ENCODE assay signal across 9 cellular contexts in the genomic region with DNA sequence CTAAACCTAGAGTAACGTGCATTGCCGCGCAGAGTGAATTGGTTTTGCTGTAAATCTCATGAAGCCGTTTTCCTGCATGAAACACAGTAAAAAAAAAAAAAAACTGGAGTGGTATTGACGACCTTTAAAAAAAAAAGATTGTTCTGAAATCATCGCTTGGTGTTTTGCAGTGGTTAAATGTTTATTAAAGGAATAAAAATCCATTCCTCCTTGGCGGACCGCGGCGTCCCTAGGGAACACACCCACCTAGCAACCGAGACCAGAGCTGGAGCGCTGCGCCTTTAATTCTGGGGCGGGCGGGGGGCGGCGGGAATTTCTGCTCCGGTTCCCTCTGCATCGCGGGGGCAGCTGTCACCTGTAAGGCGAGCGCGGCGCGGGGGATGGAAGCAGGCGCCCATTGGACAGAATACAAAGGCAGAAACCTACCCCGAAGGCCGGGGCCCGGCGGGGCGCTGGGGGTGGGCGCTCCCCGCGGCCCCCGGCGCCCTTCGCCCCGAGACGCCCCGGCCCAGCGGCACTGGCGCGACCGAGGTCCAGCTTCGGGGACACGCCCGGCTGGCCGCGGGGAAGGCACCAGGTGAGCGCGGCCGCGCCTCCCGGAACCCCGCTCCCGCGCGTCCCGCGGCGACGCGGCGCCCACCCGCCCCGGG. TPM values are rescaled to one million over a fixed set of nuclear protein-coding genes. Genes with fewer than 3 reads are reported as not detected.
DNase-seq lines count a peak whose midpoint lies in the region; ATAC-seq and TF ChIP-seq lines count a peak whose summit lies in the region.
"Had no signal": no experiment of that assay in that cellular context is flagged by ENCODE, and none has a peak within 500 bp of the region (broad histone marks: within the 10 kb centered on the region; RNA-seq: fewer than 3 reads in every experiment).

Gene SOWAHA (plus strand): TSS at position 354 of the 650 bp plus-strand sequence. CDS start 320 bp downstream, outside the sequence.

- CTCF ChIA-PET in HEK293 (lab: Yijun Ruan, JAX), result interaction anchor here (0.5 to 0.6 kb wide), 3 partner anchors 36 to 200 kb away, joined by 3 read pairs; no protein-coding TSS in a partner anchor
- CTCF ChIA-PET in activated CD8-positive, alpha-beta T cell treated with anti-CD3 and anti-CD28 coated beads, Interleukin-2, amount 10 ng/mL, durations not matched to agents 7 days and 5 days (lab: Charles Lee), result interaction anchor here (1.0 to 1.1 kb wide), 3 partner anchors 12 to 311 kb away, joined by 3 to 6 read pairs (median 5); no protein-coding TSS in a partner anchor

- peak within 1 kb of the TSS; percentile 64 for H3K4me3 Mint-ChIP-seq in activated CD8-positive, alpha-beta T cell treated with anti-CD3 and anti-CD28 coated beads, Interleukin-2, amount 10 ng/mL, durations not matched to agents 7 days and 5 days

- DNase-seq in BE2C (peak; percentile 46), hippocampal formation (lab: John Stamatoyannopoulos, UW) (peak; percentile 51 to 68), gastrocnemius medialis (no peak), dermis blood vessel endothelial cell (no peak)
- DNase-seq in activated CD8-positive, alpha-beta T cell treated with anti-CD3 and anti-CD28 coated beads, Interleukin-2, amount 10 ng/mL, durations not matched to agents 7 days and 5 days, result no peak

- no peak within 1 kb of the TSS for H3K27ac Mint-ChIP-seq in activated CD8-positive, alpha-beta T cell treated with anti-CD3 and anti-CD28 coated beads, Interleukin-2, amount 10 ng/mL, durations not matched to agents 7 days and 5 days

- H3K4me1 Mint-ChIP-seq in activated CD8-positive, alpha-beta T cell treated with anti-CD3 and anti-CD28 coated beads, Interleukin-2, amount 10 ng/mL, durations not matched to agents 7 days and 5 days (ENCODE audit: low read depth), result peaks cover 13% of the 10 kb centered on the region

- no peaks in the 10 kb centered on the region for H3K36me3 Mint-ChIP-seq in activated CD8-positive, alpha-beta T cell treated with anti-CD3 and anti-CD28 coated beads, Interleukin-2, amount 10 ng/mL, durations not matched to agents 7 days and 5 days (ENCODE audit: low read depth)

- intact Hi-C loops in gastrocnemius medialis (cut with DNase I; ENCODE audit: low total_unique reads), result no loop called here

- POLR2A ChIA-PET in HEK293 (lab: Yijun Ruan, JAX), result no interaction called here
- POLR2A ChIA-PET in activated CD8-positive, alpha-beta T cell treated with anti-CD3 and anti-CD28 coated beads, Interleukin-2, amount 10 ng/mL, durations not matched to agents 7 days and 5 days (lab: Charles Lee), result interaction anchor here (1.0 kb wide), 1 partner anchor 222 kb away, joined by 3 read pairs; no protein-coding TSS in a partner anchor

- TF ChIP-seq CTCF in BE2C (IDR thresholded peaks at IDR 0.05; ENCODE audit: low read depth, low read length) (no peak), HEK293 (tag by site-specific recombination; IDR thresholded peaks at IDR 0.05) (no peak), gastrocnemius medialis (IDR thresholded peaks at IDR 0.05 in 4 of 5, conservative IDR thresholded peaks at IDR 0.05 in 1 of 5) (no peak)

- in situ Hi-C loops in gastrocnemius medialis (cut with MboI; ENCODE audit: low sequenced_read_pairs in 4 of 4), result loop anchor here in 2 of 4 donors (25.0 kb wide), 1 partner anchor 276 kb away; the partner anchor contains the start of gene IL5 (in 2 of the 2)

- peak; percentile 45 for ATAC-seq in activated CD8-positive, alpha-beta T cell treated with anti-CD3 and anti-CD28 coated beads, Interleukin-2, amount 10 ng/mL, durations not matched to agents 7 days and 5 days
- ATAC-seq in gastrocnemius medialis (no peak), HG02759 (IDR thresholded peaks at IDR 0.05; ENCODE audit: unreplicated experiment) (no peak), GM21723 (IDR thresholded peaks at IDR 0.05; ENCODE audit: unreplicated experiment) (no peak)

- H3K9me3 Mint-ChIP-seq in activated CD8-positive, alpha-beta T cell treated with anti-CD3 and anti-CD28 coated beads, Interleukin-2, amount 10 ng/mL, durations not matched to agents 7 days and 5 days (ENCODE audit: insufficient read depth), result no peaks in the 10 kb centered on the region

- H3K36me3 ChIP-seq in BE2C (no peaks in the 10 kb centered on the region), HEK293 (ENCODE audit: control insufficient read depth in 2 of 2, insufficient read depth in 1 of 2, low read length in 2 of 2) (no peaks in the 10 kb centered on the region), gastrocnemius medialis (no peaks in the 10 kb centered on the region)

- H3K4me1 ChIP-seq in BE2C (peaks cover 12% of the 10 kb centered on the region), HEK293 (ENCODE audit: control insufficient read depth, insufficient read depth, low read length) (peaks cover 14% of the 10 kb centered on the region), gastrocnemius medialis (peaks cover 0 to 10% of the 10 kb centered on the region in 2 donors)

- H3K27me3 ChIP-seq in BE2C, result no peaks in the 10 kb centered on the region
- H3K27me3 ChIP-seq in gastrocnemius medialis, result peaks cover 29 to 43% (median 38%) of the 10 kb centered on the region in 3 donors

- H3K4me3 ChIP-seq in BE2C (ENCODE audit: low read depth, low read length) (peak within 1 kb of the TSS; percentile 58), HEK293 (ENCODE audit: low read depth, low read length) (peak within 1 kb of the TSS; percentile 41), gastrocnemius medialis (peak within 1 kb of the TSS; percentile 33 to 57 (median 40))

- no peak for TF ChIP-seq POLR2A in gastrocnemius medialis (IDR thresholded peaks at IDR 0.05)

- peak within 1 kb of the TSS; percentile 69; the same call in 1 of the 2 replicates for H3K27ac ChIP-seq in HEK293 (ENCODE audit: extremely low read depth, low read depth, low read length)
- H3K27ac ChIP-seq in gastrocnemius medialis, result no peak within 1 kb of the TSS

- H3K9me3 ChIP-seq in BE2C, result peaks cover 3% of the 10 kb centered on the region; the same call in 1 of the 2 replicates
- H3K9me3 ChIP-seq in HEK293 (ENCODE audit: control insufficient read depth, insufficient read depth, low read depth, low read length), result no peaks in the 10 kb centered on the region
- no peaks in the 10 kb centered on the region for H3K9me3 ChIP-seq in gastrocnemius medialis

- peaks cover 49% of the 10 kb centered on the region for H3K27me3 Mint-ChIP-seq in activated CD8-positive, alpha-beta T cell treated with anti-CD3 and anti-CD28 coated beads, Interleukin-2, amount 10 ng/mL, durations not matched to agents 7 days and 5 days (ENCODE audit: low read depth)

TF ChIP-seq in HEK293, 187 proteins besides CTCF, POLR2A, EP300 and RAD21 (continues in another document):
- TF ChIP-seq ZNF555 (tag by site-specific recombination; conservative IDR thresholded peaks at IDR 0.05) (no peak), KLF17 (tag by site-specific recombination; IDR thresholded peaks at IDR 0.05) (no peak), ZNF366 (tag by site-specific recombination; conservative IDR thresholded peaks at IDR 0.05) (peak; percentile 37; the same call in 1 of the 2 replicates), ZNF280C (tag by site-specific recombination; IDR thresholded peaks at IDR 0.05) (no peak), BCL11A (tag by site-specific recombination; IDR thresholded peaks at IDR 0.05; ENCODE audit: low read depth) (no peak), PATZ1 (tag by site-specific recombination; IDR thresholded peaks at IDR 0.05) (peak; percentile 63)

RNA-seq across cellular contexts. Expression of gene SOWAHA, which starts in this region (rescaled TPM):
- polyA plus RNA-seq in BE2C (2012; ENCODE audit: insufficient read depth, insufficient read length, low read depth), result not detected
- not detected for total RNA-seq in activated CD8-positive, alpha-beta T cell treated with anti-CD3 and anti-CD28 coated beads, Interleukin-2, amount 10 ng/mL, durations not matched to agents 7 days and 5 days
- total RNA-seq in gastrocnemius medialis (under 1 TPM in 1 of 4 donors, not detected in 3; 0.27 TPM), dermis blood vessel endothelial cell (not detected in 2 replicates)
- total RNA-seq: mononuclear cell had no signal

Comparison
In these comparisons a context has a peak if more than half of its experiments do, and no peak if none do; other contexts are left out.
1. Peak in ATAC-seq in activated CD8-positive, alpha-beta T cell treated with anti-CD3 and anti-CD28 coated beads, Interleukin-2, amount 10 ng/mL, durations not matched to agents 7 days and 5 days; RNA of the gene not detected or under 1 TPM.
2. DNase-seq: peak in BE2C (single experiment) and hippocampal formation (2 of 2); none in activated CD8-positive, alpha-beta T cell treated with anti-CD3 and anti-CD28 coated beads, Interleukin-2, amount 10 ng/mL, durations not matched to agents 7 days and 5 days (single experiment), gastrocnemius medialis (0 of 2) and dermis blood vessel endothelial cell (single experiment).
3. Peak in every context shown above with its lines, with median percentiles within 50 percentile points of each other: H3K4me3 ChIP-seq.